Comparison of ENCODE assay signal across 9 cellular contexts in the genomic region with DNA sequence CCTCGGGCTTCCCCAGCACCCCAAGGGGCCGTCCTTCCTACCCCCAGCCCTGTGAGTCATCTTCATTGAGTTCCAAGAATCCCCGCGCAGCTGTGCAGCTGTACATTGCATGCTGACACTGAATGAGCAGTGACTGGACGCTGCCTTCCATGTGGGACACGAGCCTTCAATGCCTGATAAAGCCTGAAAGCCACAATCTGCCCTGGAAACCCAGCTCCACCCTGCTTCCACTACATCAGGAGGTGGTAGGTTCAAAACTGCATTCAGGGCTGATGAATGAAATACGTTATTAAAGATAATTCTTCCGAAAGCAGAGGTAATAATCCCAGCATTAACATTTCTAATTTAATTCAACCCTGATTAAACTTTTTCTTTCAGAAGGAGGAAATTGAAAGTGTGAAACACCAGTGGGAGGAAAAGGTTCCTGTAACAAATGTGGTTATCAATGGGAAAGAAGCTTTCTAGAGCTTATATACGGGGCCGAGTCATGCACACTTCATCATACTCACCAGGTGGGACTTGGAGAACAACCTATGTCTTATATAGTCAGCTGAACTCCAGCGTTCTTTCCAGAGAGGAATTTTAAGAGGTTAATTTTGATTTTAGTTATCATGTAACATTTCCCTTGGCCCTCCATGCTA.
DNase-seq lines count a peak whose midpoint lies in the region; ATAC-seq and TF ChIP-seq lines count a peak whose summit lies in the region.
"Had no signal": no experiment of that assay in that cellular context is flagged by ENCODE, and none has a peak within 500 bp of the region (broad histone marks: within the 10 kb centered on the region; RNA-seq: fewer than 3 reads in every experiment).

No MANE protein-coding gene starts in this region.

- peaks cover 6% of the 10 kb centered on the region for H3K4me1 ChIP-seq in upper lobe of right lung
- H3K4me1 ChIP-seq in effector memory CD4-positive, alpha-beta T cell (ENCODE audit: control insufficient read depth, insufficient read depth, low read length, poor library complexity, severe bottlenecking): peaks cover 13% of the 10 kb centered on the region

- H3K4me3 ChIP-seq in upper lobe of right lung: no peak overlapping the region
- no peak overlapping the region for H3K4me3 ChIP-seq in effector memory CD4-positive, alpha-beta T cell (ENCODE audit: insufficient read depth, low read depth, low read length, poor library complexity, severe bottlenecking)

- no peaks in the 10 kb centered on the region for H3K36me3 ChIP-seq in upper lobe of right lung
- H3K36me3 ChIP-seq in effector memory CD4-positive, alpha-beta T cell (ENCODE audit: control insufficient read depth, insufficient read depth, low read length): no peaks in the 10 kb centered on the region

- no peaks in the 10 kb centered on the region for H3K27me3 Mint-ChIP-seq in activated T-cell treated with anti-CD3 and anti-CD28 coated beads, Interleukin-2, amount 50 U/mL, for 24 hours

- ATAC-seq in HG02610 (IDR thresholded peaks at IDR 0.05; ENCODE audit: unreplicated experiment): peak; percentile 90
- peak; percentile 49 for ATAC-seq in upper lobe of right lung
- ATAC-seq in GM19452 (IDR thresholded peaks at IDR 0.05; ENCODE audit: unreplicated experiment): no peak

- H3K27ac ChIP-seq in upper lobe of right lung: no peak overlapping the region
- no peak overlapping the region for H3K27ac ChIP-seq in effector memory CD4-positive, alpha-beta T cell (ENCODE audit: insufficient read depth, low read length, poor library complexity, severe bottlenecking)

- H3K36me3 Mint-ChIP-seq in activated T-cell treated with anti-CD3 and anti-CD28 coated beads, Interleukin-2, amount 50 U/mL, for 24 hours (ENCODE audit: low read depth): no peaks in the 10 kb centered on the region
- H3K36me3 Mint-ChIP-seq: activated naive CD8-positive, alpha-beta T cell treated with anti-CD3 and anti-CD28 coated beads, Interleukin-2, amount 10 ng/mL, durations not matched to agents 7 days and 5 days had no signal

- H3K4me1 Mint-ChIP-seq in activated T-cell treated with anti-CD3 and anti-CD28 coated beads, Interleukin-2, amount 50 U/mL, for 24 hours (ENCODE audit: low read depth): peaks cover 40% of the 10 kb centered on the region

- no peak overlapping the region for H3K4me3 Mint-ChIP-seq in activated T-cell treated with anti-CD3 and anti-CD28 coated beads, Interleukin-2, amount 50 U/mL, for 24 hours
- H3K4me3 Mint-ChIP-seq: activated naive CD8-positive, alpha-beta T cell treated with anti-CD3 and anti-CD28 coated beads, Interleukin-2, amount 10 ng/mL, durations not matched to agents 7 days and 5 days had no signal

- no peaks in the 10 kb centered on the region for H3K27me3 ChIP-seq in upper lobe of right lung
- no peaks in the 10 kb centered on the region for H3K27me3 ChIP-seq in effector memory CD4-positive, alpha-beta T cell (replicated peaks; ENCODE audit: control insufficient read depth, insufficient read depth, low read length, poor library complexity, severe bottlenecking)

- DNase-seq in AG20443 (ENCODE audit: low spot score) (peak; percentile 95), inferior parietal cortex (ENCODE audit: extremely low spot score) (peak; percentile 38), upper lobe of right lung (no peak), NCI-H2029 (lab: John Stamatoyannopoulos, UW) (no peak)
- peak; percentile 46 for DNase-seq in activated T-cell treated with anti-CD3 and anti-CD28 coated beads, Interleukin-2, amount 50 U/mL, for 24 hours
- DNase-seq in effector memory CD4-positive, alpha-beta T cell: no peak
- DNase-seq: activated naive CD8-positive, alpha-beta T cell treated with anti-CD3 and anti-CD28 coated beads, Interleukin-2, amount 10 ng/mL, durations not matched to agents 7 days and 5 days had no signal

- intact Hi-C loops in upper lobe of right lung (cut with DNase I): no loop called here

- no peaks in the 10 kb centered on the region for H3K9me3 ChIP-seq in upper lobe of right lung
- H3K9me3 ChIP-seq in effector memory CD4-positive, alpha-beta T cell (ENCODE audit: control insufficient read depth, low read length): no peaks in the 10 kb centered on the region

- no peak overlapping the region for H3K27ac Mint-ChIP-seq in activated T-cell treated with anti-CD3 and anti-CD28 coated beads, Interleukin-2, amount 50 U/mL, for 24 hours
- H3K27ac Mint-ChIP-seq: activated naive CD8-positive, alpha-beta T cell treated with anti-CD3 and anti-CD28 coated beads, Interleukin-2, amount 10 ng/mL, durations not matched to agents 7 days and 5 days had no signal

- no peak for TF ChIP-seq CTCF in upper lobe of right lung (IDR thresholded peaks at IDR 0.05)

- H3K9me3 Mint-ChIP-seq in activated T-cell treated with anti-CD3 and anti-CD28 coated beads, Interleukin-2, amount 50 U/mL, for 24 hours: no peaks in the 10 kb centered on the region
- H3K9me3 Mint-ChIP-seq: activated naive CD8-positive, alpha-beta T cell treated with anti-CD3 and anti-CD28 coated beads, Interleukin-2, amount 10 ng/mL, durations not matched to agents 7 days and 5 days had no signal

Comparison
In these comparisons a context has a peak if more than half of its experiments do, and no peak if none do; other contexts are left out.
1. DNase-seq: peak in AG20443 (single experiment), activated T-cell treated with anti-CD3 and anti-CD28 coated beads, Interleukin-2, amount 50 U/mL, for 24 hours (single experiment) and inferior parietal cortex (single experiment); none in upper lobe of right lung (single experiment), NCI-H2029 (single experiment) and effector memory CD4-positive, alpha-beta T cell (0 of 3).